In the genomic region with DNA sequence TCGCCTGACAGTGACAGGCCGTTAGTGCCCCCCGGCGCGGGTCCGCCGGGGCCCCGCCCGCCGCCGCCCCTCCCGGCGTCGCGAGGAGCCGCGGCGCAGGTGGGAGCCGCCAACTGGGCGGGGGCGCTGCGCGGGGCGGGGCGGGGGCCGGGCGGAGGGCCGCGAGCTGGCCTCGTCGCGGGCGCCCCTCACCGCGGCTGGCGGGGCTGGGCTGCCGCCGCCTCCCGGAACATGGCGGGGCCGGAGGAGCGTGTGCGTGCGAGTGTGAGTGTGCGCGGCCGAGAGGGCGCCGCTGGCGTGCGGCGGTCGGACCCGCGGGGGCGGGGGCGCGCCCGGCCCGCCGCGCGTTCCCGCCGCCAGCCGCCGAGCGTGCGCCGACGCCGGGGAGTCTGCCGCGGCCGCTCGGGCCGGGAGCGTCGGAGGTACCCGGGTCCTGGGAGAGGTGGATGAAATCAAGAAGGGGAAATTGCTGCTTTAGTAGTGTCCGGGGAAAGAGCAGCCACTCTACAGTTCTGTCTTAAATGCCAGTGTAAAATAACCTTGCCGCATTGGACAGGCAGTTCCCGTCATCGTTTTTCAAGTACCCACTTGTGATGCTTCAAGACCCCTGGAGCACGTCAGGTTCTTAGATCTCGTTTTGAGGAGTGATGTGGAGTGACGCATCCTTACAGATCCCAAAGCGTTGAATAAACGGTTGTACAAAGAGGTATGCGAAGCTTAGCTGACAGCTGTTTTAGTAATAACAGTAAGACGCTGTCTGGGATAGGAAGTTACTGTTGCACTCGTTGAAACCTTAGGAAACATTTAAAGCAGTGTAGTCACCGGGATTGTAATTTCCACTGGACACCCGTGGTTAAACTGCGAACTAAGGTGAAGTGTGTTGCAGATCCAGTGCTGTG, we compare ENCODE assay signal across 9 cellular contexts. TPM values are rescaled to one million over a fixed set of nuclear protein-coding genes. Genes with fewer than 3 reads are reported as not detected.
DNase-seq lines count a peak whose midpoint lies in the region; ATAC-seq and FAIRE-seq lines count a peak whose summit lies in the region.
"Had no signal": no experiment of that assay in that cellular context is flagged by ENCODE, and none has a peak within 500 bp of the region (broad histone marks: within the 10 kb centered on the region; RNA-seq: fewer than 3 reads in every experiment).

No MANE protein-coding gene starts in this region.

- no peak overlapping the region for H4K5ac ChIP-seq in mesendoderm (ENCODE audit: low read length)

- H3K4me2 ChIP-seq in BLaER1 = peak overlapping the region; percentile 81
- peak overlapping the region; percentile 72 for H3K4me2 ChIP-seq in mesendoderm (ENCODE audit: low read length)

- peak; percentile 35 for ATAC-seq in HG03439 (IDR thresholded peaks at IDR 0.05; ENCODE audit: unreplicated experiment)
- peak; percentile 52 for ATAC-seq in activated CD8-positive, alpha-beta T cell treated with anti-CD3 and anti-CD28 coated beads, Interleukin-2, amount 10 ng/mL, durations not matched to agents 7 days and 5 days

- peak overlapping the region; percentile 96 for H3K27ac Mint-ChIP-seq in activated CD8-positive, alpha-beta T cell treated with anti-CD3 and anti-CD28 coated beads, Interleukin-2, amount 10 ng/mL, durations not matched to agents 7 days and 5 days

- H2AK5ac ChIP-seq in mesendoderm (ENCODE audit: low read length) = no peak overlapping the region

- H3K27me3 ChIP-seq in BLaER1 = no peaks in the 10 kb centered on the region
- no peaks in the 10 kb centered on the region for H3K27me3 ChIP-seq in effector memory CD4-positive, alpha-beta T cell (replicated peaks; ENCODE audit: control insufficient read depth, insufficient read depth, low read length, poor library complexity, severe bottlenecking)
- no peaks in the 10 kb centered on the region for H3K27me3 ChIP-seq in mesendoderm (ENCODE audit: insufficient read depth, low read length, poor library complexity)

- POLR2A ChIA-PET in activated CD8-positive, alpha-beta T cell treated with anti-CD3 and anti-CD28 coated beads, Interleukin-2, amount 10 ng/mL, durations not matched to agents 7 days and 5 days (lab: Charles Lee) = interaction anchor here (0.6 to 10.9 kb wide), 18 partner anchors 9 to 338 kb away, joined by 3 to 230 read pairs (median 8); a partner anchor contains a TSS

- H3K36me3 ChIP-seq in BLaER1 (peaks cover 28% of the 10 kb centered on the region), mesendoderm (ENCODE audit: control insufficient read depth, insufficient read depth, low read length) (no peaks in the 10 kb centered on the region)
- H3K36me3 ChIP-seq in effector memory CD4-positive, alpha-beta T cell (ENCODE audit: control insufficient read depth, insufficient read depth, low read length) = peaks cover 5% of the 10 kb centered on the region

- H3K79me1 ChIP-seq in mesendoderm (ENCODE audit: low read length) = peaks cover 7% of the 10 kb centered on the region

- H3K9me3 ChIP-seq in BLaER1 = no peaks in the 10 kb centered on the region
- no peaks in the 10 kb centered on the region for H3K9me3 ChIP-seq in effector memory CD4-positive, alpha-beta T cell (ENCODE audit: control insufficient read depth, low read length)

- H2BK15ac ChIP-seq in mesendoderm (replicated peaks; ENCODE audit: low read depth) = no peak overlapping the region

- peaks cover 43% of the 10 kb centered on the region for H3K36me3 Mint-ChIP-seq in activated CD8-positive, alpha-beta T cell treated with anti-CD3 and anti-CD28 coated beads, Interleukin-2, amount 10 ng/mL, durations not matched to agents 7 days and 5 days (ENCODE audit: low read depth)

- peak overlapping the region; percentile 65 for H3K18ac ChIP-seq in mesendoderm (ENCODE audit: low read length)

- peak overlapping the region; percentile 46 for H3K4ac ChIP-seq in mesendoderm (ENCODE audit: low read depth, low read length)

- no CpG with 5 or more reads among the region's 95 CpGs for WGBS in mesendoderm (ENCODE audit: extremely low coverage, insufficient coverage, low lambda C conversion rate)

- H4K20me1 ChIP-seq in BLaER1 = peaks cover 67% of the 10 kb centered on the region

- FAIRE-seq in GM19239 (lab: Jason Lieb, UNC) = peak; percentile 18
- FAIRE-seq: endometrium had no signal

- peak; percentile 57 for DNase-seq in GM19239 (ENCODE audit: insufficient read length, low spot score)
- DNase-seq in NCI-H748 (lab: John Stamatoyannopoulos, UW; ENCODE audit: unreplicated experiment) = peak; percentile 87
- DNase-seq in activated CD8-positive, alpha-beta T cell treated with anti-CD3 and anti-CD28 coated beads, Interleukin-2, amount 10 ng/mL, durations not matched to agents 7 days and 5 days = peak; percentile 71
- peak; percentile 61 to 66 (median 65) for DNase-seq in effector memory CD4-positive, alpha-beta T cell
- peak; percentile 69 for DNase-seq in mesendoderm
- peak; percentile 18 to 53 for DNase-seq in stimulated activated CD8-positive, alpha-beta memory T cell treated with anti-CD3 and anti-CD28 coated beads, Interleukin-15, amount 100 ng/mL, for 4 hours (ENCODE audit: low read depth in 2 of 2)

- H2BK120ac ChIP-seq in mesendoderm (ENCODE audit: low read depth, low read length) = no peak overlapping the region

- H3K27ac ChIP-seq in BLaER1 (peak overlapping the region; percentile 84), mesendoderm (ENCODE audit: low read depth, low read length) (peak overlapping the region; percentile 96)
- peak overlapping the region; percentile 96 for H3K27ac ChIP-seq in effector memory CD4-positive, alpha-beta T cell (ENCODE audit: insufficient read depth, low read length, poor library complexity, severe bottlenecking)

- no peak overlapping the region for H4K8ac ChIP-seq in mesendoderm (ENCODE audit: low read depth, low read length)

- no peak overlapping the region for H2BK5ac ChIP-seq in mesendoderm (ENCODE audit: low read length)

- no peaks in the 10 kb centered on the region for H3K27me3 Mint-ChIP-seq in activated CD8-positive, alpha-beta T cell treated with anti-CD3 and anti-CD28 coated beads, Interleukin-2, amount 10 ng/mL, durations not matched to agents 7 days and 5 days (ENCODE audit: low read depth)

- peaks cover 64% of the 10 kb centered on the region for H3K4me1 Mint-ChIP-seq in activated CD8-positive, alpha-beta T cell treated with anti-CD3 and anti-CD28 coated beads, Interleukin-2, amount 10 ng/mL, durations not matched to agents 7 days and 5 days (ENCODE audit: low read depth)

- CTCF ChIA-PET in activated CD8-positive, alpha-beta T cell treated with anti-CD3 and anti-CD28 coated beads, Interleukin-2, amount 10 ng/mL, durations not matched to agents 7 days and 5 days (lab: Charles Lee) = interaction anchor here (1.0 to 7.0 kb wide), 11 partner anchors 10 to 64 kb away, joined by 3 to 49 read pairs (median 6); a partner anchor contains a TSS

- peak overlapping the region; percentile 92 for H3K4me3 Mint-ChIP-seq in activated CD8-positive, alpha-beta T cell treated with anti-CD3 and anti-CD28 coated beads, Interleukin-2, amount 10 ng/mL, durations not matched to agents 7 days and 5 days

- no peak overlapping the region for H3K23ac ChIP-seq in mesendoderm (ENCODE audit: low read length)

- H3K9ac ChIP-seq in BLaER1 (peak overlapping the region; percentile 84), mesendoderm (ENCODE audit: low read length) (peak overlapping the region; percentile 80)

- peak overlapping the region; percentile 91 for H3K4me3 ChIP-seq in BLaER1
- H3K4me3 ChIP-seq in effector memory CD4-positive, alpha-beta T cell (ENCODE audit: insufficient read depth, low read depth, low read length, poor library complexity, severe bottlenecking) = peak overlapping the region; percentile 88
- H3K4me3 ChIP-seq in mesendoderm (ENCODE audit: low read length) = peak overlapping the region; percentile 88

- H3K79me2 ChIP-seq in mesendoderm (ENCODE audit: control insufficient read depth, insufficient read depth, low read length) = peaks cover 20% of the 10 kb centered on the region

- no peaks in the 10 kb centered on the region for H3K9me3 Mint-ChIP-seq in activated CD8-positive, alpha-beta T cell treated with anti-CD3 and anti-CD28 coated beads, Interleukin-2, amount 10 ng/mL, durations not matched to agents 7 days and 5 days (ENCODE audit: insufficient read depth)

- peaks cover 46% of the 10 kb centered on the region for H3K4me1 ChIP-seq in BLaER1
- H3K4me1 ChIP-seq in effector memory CD4-positive, alpha-beta T cell (ENCODE audit: control insufficient read depth, insufficient read depth, low read length, poor library complexity, severe bottlenecking) = peaks cover 29% of the 10 kb centered on the region
- H3K4me1 ChIP-seq in mesendoderm (ENCODE audit: control insufficient read depth, low read depth, low read length) = no peaks in the 10 kb centered on the region

- H3K56ac ChIP-seq in mesendoderm (ENCODE audit: low read length) = peak overlapping the region; percentile 96

RNA-seq across cellular contexts. Expression of a gene that starts 0.8 kb away (rescaled TPM):
- 10 to 100 TPM; 60.8 to 68.9 TPM for total RNA-seq in activated CD8-positive, alpha-beta T cell treated with anti-CD3 and anti-CD28 coated beads, Interleukin-2, amount 10 ng/mL, durations not matched to agents 7 days and 5 days
- polyA plus RNA-seq in mesendoderm (2013, experiment 1 of 2) = 29.0 TPM
- polyA plus RNA-seq in mesendoderm (2013, experiment 2 of 2) = 27.7 TPM

RNA-seq across cellular contexts. Expression of a gene that starts 34.9 kb away (rescaled TPM):
- 100 to 1,000 TPM; 200 to 206 TPM for total RNA-seq in activated CD8-positive, alpha-beta T cell treated with anti-CD3 and anti-CD28 coated beads, Interleukin-2, amount 10 ng/mL, durations not matched to agents 7 days and 5 days
- 248 TPM for polyA plus RNA-seq in mesendoderm (2013, experiment 1 of 2)
- 246 TPM for polyA plus RNA-seq in mesendoderm (2013, experiment 2 of 2)

Comparison
In these comparisons a context has a peak if more than half of its experiments do, and no peak if none do; other contexts are left out.
1. Peak in every context shown above with its lines: DNase-seq, ATAC-seq, H3K4me3 ChIP-seq and H3K27ac ChIP-seq.
2. DNase-seq: peak in every context shown above with its lines; median percentile 87 in NCI-H748; 71 in activated CD8-positive, alpha-beta T cell treated with anti-CD3 and anti-CD28 coated beads, Interleukin-2, amount 10 ng/mL, durations not matched to agents 7 days and 5 days; 69 in mesendoderm; 65 in effector memory CD4-positive, alpha-beta T cell; 57 in GM19239; 36 in stimulated activated CD8-positive, alpha-beta memory T cell treated with anti-CD3 and anti-CD28 coated beads, Interleukin-15, amount 100 ng/mL, for 4 hours.